Comparison of ENCODE assay signal across 19 cellular contexts in the genomic region with DNA sequence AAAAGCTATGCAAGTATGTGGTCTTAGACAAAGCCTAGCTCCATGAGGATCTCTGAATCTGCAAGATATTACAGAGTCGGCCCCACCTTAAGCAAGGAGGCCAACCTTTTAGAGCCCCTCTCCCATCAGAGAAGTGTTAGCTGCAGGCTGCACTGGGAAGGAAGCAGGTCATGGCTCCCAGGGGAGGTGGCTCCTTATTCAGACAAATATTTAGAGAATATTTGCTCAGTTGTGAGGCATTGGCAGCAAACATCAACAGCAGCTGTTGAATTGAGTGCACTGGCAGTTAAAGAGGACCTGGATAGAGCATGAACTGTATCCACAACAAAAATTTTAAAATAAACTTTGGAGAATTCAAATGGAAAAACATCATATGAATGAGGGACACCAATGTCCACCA. TPM values are rescaled to one million over a fixed set of nuclear protein-coding genes. Genes with fewer than 3 reads are reported as not detected.
"Had no signal": no experiment of that assay in that cellular context is flagged by ENCODE, and none has a peak within 500 bp of the region (broad histone marks: within the 10 kb centered on the region; RNA-seq: fewer than 3 reads in every experiment).

No MANE protein-coding gene starts in this region.

- H3K9me3 ChIP-seq: adrenal gland, pancreas, thyroid gland, uterus had no signal

- H3K4me1 Mint-ChIP-seq: activated CD4-positive, alpha-beta memory T cell treated with anti-CD3 and anti-CD28 coated beads, Interleukin-2, amount 10 ng/mL, durations not matched to agents 7 days and 5 days; activated naive CD4-positive, alpha-beta T cell treated with anti-CD3 and anti-CD28 coated beads, Interleukin-2, amount 50 U/mL, for 24 hours; naive thymus-derived CD4-positive, alpha-beta T cell; stimulated activated memory B cell treated with anti-CD40 and anti-IgM and Interleukin-4, amounts not matched to agents 10 μg/mL and 1 μg/mL and 100 μg/mL, for 72 hours had no signal

- H3K27me3 ChIP-seq: adrenal gland, cardiac muscle cell, esophagus muscularis mucosa, hepatocyte, pancreas, thyroid gland, uterus had no signal

- H3K9me3 Mint-ChIP-seq: activated naive CD4-positive, alpha-beta T cell treated with anti-CD3 and anti-CD28 coated beads, Interleukin-2, amount 50 U/mL, for 24 hours had no signal

- ATAC-seq: left lobe of liver; naive thymus-derived CD4-positive, alpha-beta T cell; pancreas; stimulated activated memory B cell treated with anti-CD40 and anti-IgM and Interleukin-4, amounts not matched to agents 10 μg/mL and 1 μg/mL and 100 μg/mL, for 72 hours; WTC11 had no signal

- H3K36me3 Mint-ChIP-seq: activated naive CD4-positive, alpha-beta T cell treated with anti-CD3 and anti-CD28 coated beads, Interleukin-2, amount 50 U/mL, for 24 hours; naive thymus-derived CD4-positive, alpha-beta T cell; stimulated activated memory B cell treated with anti-CD40 and anti-IgM and Interleukin-4, amounts not matched to agents 10 μg/mL and 1 μg/mL and 100 μg/mL, for 72 hours; WTC11 had no signal

- H3K4me1 ChIP-seq: adrenal gland, esophagus muscularis mucosa, pancreas, thyroid gland, uterus had no signal

- DNase-seq: activated CD4-positive, alpha-beta memory T cell treated with anti-CD3 and anti-CD28 coated beads, Interleukin-2, amount 10 ng/mL, durations not matched to agents 7 days and 5 days; activated CD4-positive, alpha-beta T cell treated with anti-CD3 and anti-CD28 coated beads for 4 hours; activated T-cell treated with anti-CD3 and anti-CD28 coated beads, Interleukin-2, amount 50 U/mL, for 24 hours; adrenal gland; islet precursor cell; mammary epithelial cell; naive thymus-derived CD4-positive, alpha-beta T cell; pancreas; stimulated activated CD4-positive, alpha-beta T cell treated with anti-CD3 and anti-CD28 coated beads, Interleukin-12 subunit alpha, Interleukin-12 subunit beta, amount 100 ng/mL, for 4 hours; stimulated activated CD4-positive, alpha-beta T cell treated with anti-CD3 and anti-CD28 coated beads, Interleukin-2, amount 100 ng/mL, for 24 hours; thyroid gland; uterus had no signal

- H3K27ac ChIP-seq: adrenal gland, cardiac muscle cell, esophagus muscularis mucosa, hepatocyte, pancreas, thyroid gland, uterus had no signal

- H3K36me3 ChIP-seq: adrenal gland, cardiac muscle cell, esophagus muscularis mucosa, pancreas, thyroid gland, uterus had no signal

- H3K4me3 ChIP-seq: adrenal gland, cardiac muscle cell, esophagus muscularis mucosa, hepatocyte, pancreas, thyroid gland, uterus had no signal

- H3K27me3 Mint-ChIP-seq: activated CD4-positive, alpha-beta memory T cell treated with anti-CD3 and anti-CD28 coated beads, Interleukin-2, amount 10 ng/mL, durations not matched to agents 7 days and 5 days; activated naive CD4-positive, alpha-beta T cell treated with anti-CD3 and anti-CD28 coated beads, Interleukin-2, amount 50 U/mL, for 24 hours; activated T-cell treated with anti-CD3 and anti-CD28 coated beads, Interleukin-2, amount 50 U/mL, for 24 hours; naive thymus-derived CD4-positive, alpha-beta T cell; stimulated activated memory B cell treated with anti-CD40 and anti-IgM and Interleukin-4, amounts not matched to agents 10 μg/mL and 1 μg/mL and 100 μg/mL, for 72 hours had no signal

- H3K27ac Mint-ChIP-seq: activated CD4-positive, alpha-beta memory T cell treated with anti-CD3 and anti-CD28 coated beads, Interleukin-2, amount 10 ng/mL, durations not matched to agents 7 days and 5 days; activated naive CD4-positive, alpha-beta T cell treated with anti-CD3 and anti-CD28 coated beads, Interleukin-2, amount 50 U/mL, for 24 hours; activated T-cell treated with anti-CD3 and anti-CD28 coated beads, Interleukin-2, amount 50 U/mL, for 24 hours; naive thymus-derived CD4-positive, alpha-beta T cell; stimulated activated memory B cell treated with anti-CD40 and anti-IgM and Interleukin-4, amounts not matched to agents 10 μg/mL and 1 μg/mL and 100 μg/mL, for 72 hours; WTC11 had no signal

- H3K4me3 Mint-ChIP-seq: activated CD4-positive, alpha-beta memory T cell treated with anti-CD3 and anti-CD28 coated beads, Interleukin-2, amount 10 ng/mL, durations not matched to agents 7 days and 5 days; activated naive CD4-positive, alpha-beta T cell treated with anti-CD3 and anti-CD28 coated beads, Interleukin-2, amount 50 U/mL, for 24 hours; activated T-cell treated with anti-CD3 and anti-CD28 coated beads, Interleukin-2, amount 50 U/mL, for 24 hours; naive thymus-derived CD4-positive, alpha-beta T cell; stimulated activated memory B cell treated with anti-CD40 and anti-IgM and Interleukin-4, amounts not matched to agents 10 μg/mL and 1 μg/mL and 100 μg/mL, for 72 hours; WTC11 had no signal

RNA-seq across cellular contexts. Expression of a gene that starts 44.7 kb away (rescaled TPM):
- total RNA-seq: activated CD4-positive, alpha-beta memory T cell treated with anti-CD3 and anti-CD28 coated beads, Interleukin-2, amount 10 ng/mL, durations not matched to agents 7 days and 5 days; cardiac muscle cell; hepatocyte; left lobe of liver; mammary epithelial cell; naive thymus-derived CD4-positive, alpha-beta T cell; WTC11 had no signal
- polyA plus RNA-seq: adrenal gland; cardiac muscle cell; hepatocyte; mammary epithelial cell; naive thymus-derived CD4-positive, alpha-beta T cell; pancreas had no signal
